ENCODE assay signal across 18 cellular contexts in genomic region chr4:15717126-15717525, GRCh38. TPM values are rescaled to one million over a fixed set of nuclear protein-coding genes. Genes with fewer than 3 reads are reported as not detected.
A peak's percentile ranks its signal among the peaks of the same experiment; 100 is the strongest.
DNase-seq lines count a peak whose midpoint lies in the region; ATAC-seq and TF ChIP-seq lines count a peak whose summit lies in the region.
"Had no signal": no experiment of that assay in that cellular context is flagged by ENCODE, and none has a peak within 500 bp of the region (broad histone marks: within the 10 kb centered on the region; RNA-seq: fewer than 3 reads in every experiment).

No MANE protein-coding gene starts in this region.

- no peak for TF ChIP-seq CTCF in AG04450 (IDR thresholded peaks at IDR 0.05; ENCODE audit: low read depth, low read length)
- TF ChIP-seq CTCF in choroid plexus epithelial cell (conservative IDR thresholded peaks at IDR 0.05; ENCODE audit: low read depth, low read length), result no peak
- no peak for TF ChIP-seq CTCF in neutrophil (IDR thresholded peaks at IDR 0.05)

- H3K36me3 Mint-ChIP-seq in CD8-positive, alpha-beta memory T cell, result no peaks in the 10 kb centered on the region
- H3K36me3 Mint-ChIP-seq: activated naive CD4-positive, alpha-beta T cell treated with anti-CD3 and anti-CD28 coated beads, Interleukin-2, amount 10 ng/mL, durations not matched to agents 7 days and 5 days; naive B cell had no signal

- H3K27me3 ChIP-seq in AG04450 (ENCODE audit: control insufficient read depth, insufficient read depth, low read length), result no peaks in the 10 kb centered on the region
- H3K27me3 ChIP-seq in neutrophil, result no peaks in the 10 kb centered on the region
- no peaks in the 10 kb centered on the region for H3K27me3 ChIP-seq in CD8-positive, alpha-beta memory T cell (ENCODE audit: insufficient read depth, low read length, poor library complexity, severe bottlenecking)
- H3K27me3 ChIP-seq: testis had no signal

- peak; percentile 61; the same call in 1 of the 2 replicates for TF ChIP-seq EP300 in Ishikawa (IDR thresholded peaks at IDR 0.05; ENCODE audit: borderline replicate concordance)

- no peaks in the 10 kb centered on the region for H3K9me3 Mint-ChIP-seq in CD8-positive, alpha-beta memory T cell
- H3K9me3 Mint-ChIP-seq: activated naive CD4-positive, alpha-beta T cell treated with anti-CD3 and anti-CD28 coated beads, Interleukin-2, amount 10 ng/mL, durations not matched to agents 7 days and 5 days; naive B cell had no signal

- H3K4me3 Mint-ChIP-seq in CD8-positive, alpha-beta memory T cell, result no peak overlapping the region
- H3K4me3 Mint-ChIP-seq: activated naive CD4-positive, alpha-beta T cell treated with anti-CD3 and anti-CD28 coated beads, Interleukin-2, amount 10 ng/mL, durations not matched to agents 7 days and 5 days; naive B cell had no signal

- H3K9me3 ChIP-seq in AG04450 (ENCODE audit: control insufficient read depth, insufficient read depth, low read length) (no peaks in the 10 kb centered on the region), neutrophil (no peaks in the 10 kb centered on the region)
- H3K9me3 ChIP-seq in CD8-positive, alpha-beta memory T cell (ENCODE audit: low read length), result no peaks in the 10 kb centered on the region
- H3K9me3 ChIP-seq: testis had no signal

- H3K27ac Mint-ChIP-seq in CD8-positive, alpha-beta memory T cell, result no peak overlapping the region
- H3K27ac Mint-ChIP-seq: activated naive CD4-positive, alpha-beta T cell treated with anti-CD3 and anti-CD28 coated beads, Interleukin-2, amount 10 ng/mL, durations not matched to agents 7 days and 5 days; naive B cell had no signal

- peaks cover 27 to 30% of the 10 kb centered on the region in 2 experiments for H3K4me1 ChIP-seq in neutrophil (ENCODE audit: control insufficient read depth in 1 of 2, insufficient read depth in 1 of 2, low read depth in 1 of 2, low read length in 1 of 2)
- H3K4me1 ChIP-seq in CD8-positive, alpha-beta memory T cell (ENCODE audit: insufficient read depth, low read length), result no peaks in the 10 kb centered on the region
- H3K4me1 ChIP-seq: testis had no signal

- no peak overlapping the region for H3K4me3 ChIP-seq in AG04450 (ENCODE audit: low read depth, low read length)
- H3K4me3 ChIP-seq in choroid plexus epithelial cell (ENCODE audit: low read depth, low read length), result no peak overlapping the region
- H3K4me3 ChIP-seq in neutrophil (ENCODE audit: low read depth in 1 of 2, low read length in 1 of 2), result no peak overlapping the region
- no peak overlapping the region for H3K4me3 ChIP-seq in CD8-positive, alpha-beta memory T cell (ENCODE audit: low read length)
- H3K4me3 ChIP-seq: testis had no signal

- no peaks in the 10 kb centered on the region for H3K4me1 Mint-ChIP-seq in CD8-positive, alpha-beta memory T cell
- H3K4me1 Mint-ChIP-seq: activated naive CD4-positive, alpha-beta T cell treated with anti-CD3 and anti-CD28 coated beads, Interleukin-2, amount 10 ng/mL, durations not matched to agents 7 days and 5 days; naive B cell had no signal

- peaks cover 3 to 4% of the 10 kb centered on the region in 2 donors for H3K27me3 Mint-ChIP-seq in CD8-positive, alpha-beta memory T cell
- H3K27me3 Mint-ChIP-seq: naive B cell had no signal

- peaks cover 100% of the 10 kb centered on the region for H3K36me3 ChIP-seq in neutrophil
- no peaks in the 10 kb centered on the region for H3K36me3 ChIP-seq in CD8-positive, alpha-beta memory T cell (ENCODE audit: insufficient read depth, low read length)

- peak overlapping the region; percentile 22 for H3K27ac ChIP-seq in AG04450 (ENCODE audit: low read depth, low read length)
- H3K27ac ChIP-seq in neutrophil, result peak overlapping the region; percentile 66
- H3K27ac ChIP-seq in CD8-positive, alpha-beta memory T cell (ENCODE audit: low read depth, low read length), result no peak overlapping the region
- H3K27ac ChIP-seq: RWPE1, testis had no signal

- no peak for ATAC-seq in GM18870 (IDR thresholded peaks at IDR 0.05; ENCODE audit: unreplicated experiment)

- CTCF ChIA-PET in AG04450 (lab: Charles Lee), result interaction anchor here (0.7 to 1.5 kb wide), 2 partner anchors 66 to 238 kb away, joined by 3 read pairs; no protein-coding TSS in a partner anchor
- CTCF ChIA-PET in CD8-positive, alpha-beta memory T cell (lab: Charles Lee), result no interaction called here

- POLR2A ChIA-PET in AG04450 (lab: Yijun Ruan, JAX), result interaction anchor here (1.5 kb wide), 1 partner anchor 22 kb away, joined by 5 read pairs; no protein-coding TSS in a partner anchor
- POLR2A ChIA-PET in CD8-positive, alpha-beta memory T cell (lab: Charles Lee), result no interaction called here

- DNase-seq in AG04450 (ENCODE audit: low read depth, low spot score), result no peak
- peak; percentile 62 for DNase-seq in choroid plexus epithelial cell (ENCODE audit: low read depth)
- DNase-seq in anterior cingulate cortex (lab: John Stamatoyannopoulos, UW), result no peak
- DNase-seq in glomerular visceral epithelial cell (ENCODE audit: extremely low spot score), result no peak
- DNase-seq in CD8-positive, alpha-beta memory T cell, result no peak
- DNase-seq: activated CD8-positive, alpha-beta memory T cell treated with anti-CD3 and anti-CD28 coated beads, Interleukin-2, amount 50 U/mL, for 4 hours; activated naive CD4-positive, alpha-beta T cell treated with anti-CD3 and anti-CD28 coated beads, Interleukin-2, amount 10 ng/mL, durations not matched to agents 7 days and 5 days; AML-193; cerebellar nuclear complex; hippocampal formation; MV-4-11; naive B cell; NCI-H2171; testis had no signal

- no peak for TF ChIP-seq RAD21 in Ishikawa (IDR thresholded peaks at IDR 0.05; ENCODE audit: low read depth)

TF ChIP-seq in Ishikawa, 13 proteins besides CTCF, POLR2A, EP300 and RAD21:
- peak; percentile 75 for TF ChIP-seq TEAD4 (IDR thresholded peaks at IDR 0.05)
- TF ChIP-seq TCF12 (IDR thresholded peaks at IDR 0.05; ENCODE audit: low read depth), result no peak

RNA-seq across cellular contexts. Expression of gene BST1, which starts 14.3 kb away (rescaled TPM):
- 23.7 and 27.6 TPM in 2 replicates for polyA plus RNA-seq in AG04450 (2011; rRNA removed)
- 5.7 and 6.9 TPM in 2 replicates for polyA minus RNA-seq in AG04450 (2011; rRNA and poly(A)+ RNA removed)
- total RNA-seq in CD8-positive, alpha-beta memory T cell, result under 1 TPM; 0.44 to 0.48 TPM
- polyA plus RNA-seq in CD8-positive, alpha-beta memory T cell, result 0.39 TPM

RNA-seq across cellular contexts. Expression of gene FAM200B, which starts 35.5 kb away (rescaled TPM):
- polyA plus RNA-seq in AG04450 (2011; rRNA removed), result 31.6 and 47.3 TPM in 2 replicates
- 10.2 and 11.5 TPM in 2 replicates for polyA minus RNA-seq in AG04450 (2011; rRNA and poly(A)+ RNA removed)
- 10 to 100 TPM; 10.0 to 12.7 TPM for total RNA-seq in CD8-positive, alpha-beta memory T cell
- 80.7 TPM for polyA plus RNA-seq in CD8-positive, alpha-beta memory T cell

Comparison
In these comparisons a context has a peak if more than half of its experiments do, and no peak if none do; other contexts are left out.
1. RNA of gene BST1, which starts 14.3 kb away (polyA plus RNA-seq): 23.7 to 27.6 TPM in AG04450; 0.39 TPM in CD8-positive, alpha-beta memory T cell (single experiment); every median in the first group is over 10 times any median in the second.